Comparison of ENCODE assay signal across 8 cellular contexts in genomic region chr12:53380104-53380796, GRCh38. TPM values are rescaled to one million over a fixed set of nuclear protein-coding genes. Genes with fewer than 3 reads are reported as not detected.
DNase-seq lines count a peak whose midpoint lies in the region; ATAC-seq and TF ChIP-seq lines count a peak whose summit lies in the region.

Gene SP1 (plus strand): TSS chr12:53380176. CDS start chr12:53380292, 116 bp downstream.

- POLR2A ChIA-PET in activated CD8-positive, alpha-beta memory T cell treated with anti-CD3 and anti-CD28 coated beads for 36 hours (lab: Charles Lee) = interaction anchor here (0.5 to 1.1 kb wide), 4 partner anchors 24 to 59 kb away, joined by 3 to 6 read pairs (median 4); no protein-coding TSS in a partner anchor

- TF ChIP-seq CTCF in CD14-positive monocyte (IDR thresholded peaks at IDR 0.05) = no peak

- peaks cover 0 to 2% (median 1%) of the 10 kb centered on the region in 3 donors for H3K27me3 Mint-ChIP-seq in CD14-positive monocyte (ENCODE audit: low read depth in 3 of 3)
- no peaks in the 10 kb centered on the region for H3K27me3 Mint-ChIP-seq in memory B cell

- H3K4me3 Mint-ChIP-seq in CD14-positive monocyte = peak within 1 kb of the TSS; percentile 79 to 97
- peak within 1 kb of the TSS; percentile 92 for H3K4me3 Mint-ChIP-seq in memory B cell

- H3K36me3 Mint-ChIP-seq in CD14-positive monocyte (peaks cover 28 to 34% of the 10 kb centered on the region in 2 donors), memory B cell (peaks cover 20% of the 10 kb centered on the region)

- peak; percentile 85 for DNase-seq in CD14-positive monocyte (ENCODE audit: low spot score)
- DNase-seq in HS-5 (ENCODE audit: low read depth) = peak; percentile 53
- peak; percentile 83 for DNase-seq in NK-92 treated with Interleukin-12 subunit alpha and Interleukin-12 subunit beta, amount 100 ng/mL, for 24 hours (lab: John Stamatoyannopoulos, UW)
- DNase-seq in effector CD8-positive, alpha-beta T cell (lab: John Stamatoyannopoulos, UW) = peak; percentile 79
- peak; percentile 82 to 85 for DNase-seq in memory B cell (ENCODE audit: low spot score in 2 of 2)
- DNase-seq in stimulated activated CD8-positive, alpha-beta memory T cell treated with anti-CD3 and anti-CD28 coated beads, Interleukin-12 subunit alpha, Interleukin-12 subunit beta, amount 100 ng/mL, for 4 hours (ENCODE audit: low read depth) = peak; percentile 97

- ATAC-seq in GM19467 (IDR thresholded peaks at IDR 0.05; ENCODE audit: unreplicated experiment) (peak; percentile 30), memory B cell (ENCODE audit: low read depth) (peak; percentile 54)

- peaks cover 37% of the 10 kb centered on the region for H3K4me1 Mint-ChIP-seq in CD14-positive monocyte
- H3K4me1 Mint-ChIP-seq in memory B cell = peaks cover 31% of the 10 kb centered on the region

- CTCF ChIA-PET in activated CD8-positive, alpha-beta memory T cell treated with anti-CD3 and anti-CD28 coated beads for 36 hours (lab: Charles Lee) = interaction anchor here (0.8 to 2.0 kb wide), 5 partner anchors 11 to 112 kb away, joined by 3 to 7 read pairs (median 4); partner anchors contain the start of gene ESPL1

- intact Hi-C loops in CD14-positive monocyte (cut with micrococcal nuclease) = loop anchor here (5.0 kb wide), 1 partner anchor 42 kb away; the partner anchor contains the start of gene AMHR2 (in 2 of the 2)

- H3K27ac Mint-ChIP-seq in CD14-positive monocyte (peak within 1 kb of the TSS; percentile 95 to 98 (median 98)), memory B cell (peak within 1 kb of the TSS; percentile 88)

- no peaks in the 10 kb centered on the region for H3K9me3 Mint-ChIP-seq in CD14-positive monocyte
- H3K9me3 Mint-ChIP-seq in memory B cell = no peaks in the 10 kb centered on the region

RNA-seq across cellular contexts. Expression of gene SP1, which starts in this region (rescaled TPM):
- polyA plus RNA-seq in CD14-positive monocyte = 10 to 100 TPM; 15.1 to 22.7 TPM
- total RNA-seq in activated CD8-positive, alpha-beta memory T cell treated with anti-CD3 and anti-CD28 coated beads for 36 hours = 10 to 100 TPM; 53.6 to 53.7 TPM

Comparison
In these comparisons a context has a peak if more than half of its experiments do, and no peak if none do; other contexts are left out.
1. Peak in every context shown above with its lines: DNase-seq and ATAC-seq.